22 cellular contexts compared by ENCODE assay signal in genomic region chr17:73693016-73693545, GRCh38. TPM values are rescaled to one million over a fixed set of nuclear protein-coding genes. Genes with fewer than 3 reads are reported as not detected.
DNase-seq lines count a peak whose midpoint lies in the region; ATAC-seq, FAIRE-seq and TF ChIP-seq lines count a peak whose summit lies in the region.
"Had no signal": no experiment of that assay in that cellular context is flagged by ENCODE, and none has a peak within 500 bp of the region (broad histone marks: within the 10 kb centered on the region; RNA-seq: fewer than 3 reads in every experiment).

No MANE protein-coding gene starts in this region.

- peaks cover 12% of the 10 kb centered on the region for H3K9me3 Mint-ChIP-seq in activated CD4-positive, alpha-beta memory T cell treated with anti-CD3 and anti-CD28 coated beads, Interleukin-2, amount 10 ng/mL, durations not matched to agents 7 days and 5 days
- peaks cover 4% of the 10 kb centered on the region for H3K9me3 Mint-ChIP-seq in activated CD4-positive, alpha-beta memory T cell treated with anti-CD3 and anti-CD28 coated beads for 36 hours
- H3K9me3 Mint-ChIP-seq in endodermal cell = peaks cover 3% of the 10 kb centered on the region

- WGBS in endodermal cell (ENCODE audit: insufficient coverage in 1 of 2, insufficient read length in 1 of 2), 2 experiments = 92 to 95% methylated on average over 13 to 16 of the region's 16 CpGs

- peak overlapping the region; percentile 72 for H3K27ac ChIP-seq in endodermal cell (ENCODE audit: low read depth, low read length)
- H3K27ac ChIP-seq: BLaER1, HL-60, KMS-11 had no signal

- peak; percentile 6 for DNase-seq in activated CD4-positive, alpha-beta memory T cell treated with anti-CD3 and anti-CD28 coated beads, Interleukin-2, amount 10 ng/mL, durations not matched to agents 7 days and 5 days
- DNase-seq in activated CD4-positive, alpha-beta memory T cell treated with anti-CD3 and anti-CD28 coated beads for 36 hours = no peak
- DNase-seq in endodermal cell = peak; percentile 45
- DNase-seq in urothelium cell line (ENCODE audit: low spot score) = no peak
- no peak for DNase-seq in ACHN
- no peak for DNase-seq in DMS153 (lab: John Stamatoyannopoulos, UW)
- DNase-seq: 8988T; CD4-positive, CD25-positive, alpha-beta regulatory T cell; COR-L47; MM.1S; NCI-H2029; NCI-H2227 treated with DMSO at 0.1 percent for 48 hours; Right ventricle myocardium superior; RPMI8226 had no signal

- peak overlapping the region; percentile 9 for H2AFZ ChIP-seq in neuron (ENCODE audit: low read depth, low read length)

- H3K4me1 Mint-ChIP-seq in activated CD4-positive, alpha-beta memory T cell treated with anti-CD3 and anti-CD28 coated beads, Interleukin-2, amount 10 ng/mL, durations not matched to agents 7 days and 5 days = no peaks in the 10 kb centered on the region
- H3K4me1 Mint-ChIP-seq in activated CD4-positive, alpha-beta memory T cell treated with anti-CD3 and anti-CD28 coated beads for 36 hours (ENCODE audit: low read depth) = no peaks in the 10 kb centered on the region
- peaks cover 10% of the 10 kb centered on the region for H3K4me1 Mint-ChIP-seq in endodermal cell

- no peak overlapping the region for H3K9ac ChIP-seq in endodermal cell (ENCODE audit: extremely low read depth, low read length, poor library complexity, severe bottlenecking)
- H3K9ac ChIP-seq: BLaER1, KMS-11 had no signal

- no peak for ATAC-seq in GM18511 (IDR thresholded peaks at IDR 0.05; ENCODE audit: unreplicated experiment)
- ATAC-seq: HCT116 had no signal

- H3K4me3 Mint-ChIP-seq in activated CD4-positive, alpha-beta memory T cell treated with anti-CD3 and anti-CD28 coated beads, Interleukin-2, amount 10 ng/mL, durations not matched to agents 7 days and 5 days = no peak overlapping the region
- no peak overlapping the region for H3K4me3 Mint-ChIP-seq in activated CD4-positive, alpha-beta memory T cell treated with anti-CD3 and anti-CD28 coated beads for 36 hours
- no peak overlapping the region for H3K4me3 Mint-ChIP-seq in endodermal cell
- H3K4me3 Mint-ChIP-seq: CD4-positive, CD25-positive, alpha-beta regulatory T cell; IgD-negative memory B cell had no signal

- FAIRE-seq in urothelium cell line (lab: Jason Lieb, UNC) = peak; percentile 55
- FAIRE-seq: G401.6 had no signal

- intact Hi-C loops in activated CD4-positive, alpha-beta memory T cell treated with anti-CD3 and anti-CD28 coated beads for 36 hours (cut with micrococcal nuclease) = no loop called here

- in situ Hi-C loops in ACHN (cut with HindIII; ENCODE audit: low pct_ligation_motif_present, low pct_unique_long_range_greater_than_20kb, low sequenced_read_pairs) = no loop called here

- CTCF ChIA-PET in activated CD4-positive, alpha-beta memory T cell treated with anti-CD3 and anti-CD28 coated beads, Interleukin-2, amount 10 ng/mL, durations not matched to agents 7 days and 5 days (lab: Charles Lee) = no interaction called here
- CTCF ChIA-PET in activated CD4-positive, alpha-beta memory T cell treated with anti-CD3 and anti-CD28 coated beads for 36 hours (lab: Charles Lee) = no interaction called here

- POLR2A ChIA-PET in activated CD4-positive, alpha-beta memory T cell treated with anti-CD3 and anti-CD28 coated beads, Interleukin-2, amount 10 ng/mL, durations not matched to agents 7 days and 5 days (lab: Charles Lee) = no interaction called here
- POLR2A ChIA-PET in activated CD4-positive, alpha-beta memory T cell treated with anti-CD3 and anti-CD28 coated beads for 36 hours (lab: Charles Lee) = no interaction called here

- no peaks in the 10 kb centered on the region for H3K36me3 ChIP-seq in endodermal cell (ENCODE audit: control insufficient read depth, insufficient read depth, low read length)
- H3K36me3 ChIP-seq in neuron (ENCODE audit: insufficient read depth, low read length) = no peaks in the 10 kb centered on the region
- H3K36me3 ChIP-seq: BLaER1 had no signal

- peaks cover 2% of the 10 kb centered on the region for H3K27me3 Mint-ChIP-seq in activated CD4-positive, alpha-beta memory T cell treated with anti-CD3 and anti-CD28 coated beads, Interleukin-2, amount 10 ng/mL, durations not matched to agents 7 days and 5 days
- no peaks in the 10 kb centered on the region for H3K27me3 Mint-ChIP-seq in activated CD4-positive, alpha-beta memory T cell treated with anti-CD3 and anti-CD28 coated beads for 36 hours
- H3K27me3 Mint-ChIP-seq in endodermal cell (ENCODE audit: insufficient read depth) = peaks cover 7% of the 10 kb centered on the region
- H3K27me3 Mint-ChIP-seq: CD4-positive, CD25-positive, alpha-beta regulatory T cell had no signal

- no peaks in the 10 kb centered on the region for H3K27me3 ChIP-seq in endodermal cell (ENCODE audit: control insufficient read depth, insufficient read depth, low read length, poor library complexity, severe bottlenecking)
- H3K27me3 ChIP-seq in neuron (ENCODE audit: insufficient read depth, low read length) = peaks cover 6% of the 10 kb centered on the region
- H3K27me3 ChIP-seq: BLaER1 had no signal

- no peaks in the 10 kb centered on the region for H3K36me3 Mint-ChIP-seq in activated CD4-positive, alpha-beta memory T cell treated with anti-CD3 and anti-CD28 coated beads, Interleukin-2, amount 10 ng/mL, durations not matched to agents 7 days and 5 days (ENCODE audit: low read depth)
- H3K36me3 Mint-ChIP-seq in activated CD4-positive, alpha-beta memory T cell treated with anti-CD3 and anti-CD28 coated beads for 36 hours = no peaks in the 10 kb centered on the region
- no peaks in the 10 kb centered on the region for H3K36me3 Mint-ChIP-seq in endodermal cell (ENCODE audit: low read depth)
- H3K36me3 Mint-ChIP-seq: CD4-positive, CD25-positive, alpha-beta regulatory T cell; IgD-negative memory B cell had no signal

- H3K4me1 ChIP-seq in endodermal cell (ENCODE audit: control insufficient read depth, insufficient read depth, low read length) = no peaks in the 10 kb centered on the region
- peaks cover 5% of the 10 kb centered on the region for H3K4me1 ChIP-seq in neuron (ENCODE audit: insufficient read depth, low read length)

- H3K9me3 ChIP-seq in endodermal cell (ENCODE audit: control insufficient read depth, low read length) (no peaks in the 10 kb centered on the region), neuron (ENCODE audit: low read length) (no peaks in the 10 kb centered on the region)
- H3K9me3 ChIP-seq: BLaER1 had no signal

- no peak overlapping the region for H3K4me3 ChIP-seq in endodermal cell (ENCODE audit: low read length)
- H3K4me3 ChIP-seq in neuron (ENCODE audit: low read length) = no peak overlapping the region
- H3K4me3 ChIP-seq: BLaER1 had no signal

- H3K27ac Mint-ChIP-seq in activated CD4-positive, alpha-beta memory T cell treated with anti-CD3 and anti-CD28 coated beads, Interleukin-2, amount 10 ng/mL, durations not matched to agents 7 days and 5 days = no peak overlapping the region
- H3K27ac Mint-ChIP-seq in activated CD4-positive, alpha-beta memory T cell treated with anti-CD3 and anti-CD28 coated beads for 36 hours = no peak overlapping the region
- no peak overlapping the region for H3K27ac Mint-ChIP-seq in endodermal cell
- H3K27ac Mint-ChIP-seq: CD4-positive, CD25-positive, alpha-beta regulatory T cell; IgD-negative memory B cell had no signal

- no peak for TF ChIP-seq CTCF in endodermal cell (conservative IDR thresholded peaks at IDR 0.05)

RNA-seq across cellular contexts. Expression of gene SDK2, which starts 48.8 kb away (rescaled TPM):
- total RNA-seq in activated CD4-positive, alpha-beta memory T cell treated with anti-CD3 and anti-CD28 coated beads, Interleukin-2, amount 10 ng/mL, durations not matched to agents 7 days and 5 days = 1 to 10 TPM; 2.4 to 2.5 TPM
- total RNA-seq in activated CD4-positive, alpha-beta memory T cell treated with anti-CD3 and anti-CD28 coated beads for 36 hours = under 1 TPM; 0.05 to 0.12 TPM
- total RNA-seq in endodermal cell = 1 to 10 TPM; 5.9 to 7.0 TPM
- polyA plus RNA-seq in endodermal cell (2013, experiment 1 of 2) = 44.6 TPM
- polyA plus RNA-seq in endodermal cell (2013, experiment 2 of 2) = 44.2 TPM

Comparison
In these comparisons a context has a peak if more than half of its experiments do, and no peak if none do; other contexts are left out.
1. DNase-seq: peak in activated CD4-positive, alpha-beta memory T cell treated with anti-CD3 and anti-CD28 coated beads, Interleukin-2, amount 10 ng/mL, durations not matched to agents 7 days and 5 days (single experiment) and endodermal cell (single experiment); none in activated CD4-positive, alpha-beta memory T cell treated with anti-CD3 and anti-CD28 coated beads for 36 hours (single experiment), urothelium cell line (single experiment), ACHN (single experiment) and DMS153 (single experiment).